Comparison of ENCODE assay signal across 1 cellular context in the genomic region with DNA sequence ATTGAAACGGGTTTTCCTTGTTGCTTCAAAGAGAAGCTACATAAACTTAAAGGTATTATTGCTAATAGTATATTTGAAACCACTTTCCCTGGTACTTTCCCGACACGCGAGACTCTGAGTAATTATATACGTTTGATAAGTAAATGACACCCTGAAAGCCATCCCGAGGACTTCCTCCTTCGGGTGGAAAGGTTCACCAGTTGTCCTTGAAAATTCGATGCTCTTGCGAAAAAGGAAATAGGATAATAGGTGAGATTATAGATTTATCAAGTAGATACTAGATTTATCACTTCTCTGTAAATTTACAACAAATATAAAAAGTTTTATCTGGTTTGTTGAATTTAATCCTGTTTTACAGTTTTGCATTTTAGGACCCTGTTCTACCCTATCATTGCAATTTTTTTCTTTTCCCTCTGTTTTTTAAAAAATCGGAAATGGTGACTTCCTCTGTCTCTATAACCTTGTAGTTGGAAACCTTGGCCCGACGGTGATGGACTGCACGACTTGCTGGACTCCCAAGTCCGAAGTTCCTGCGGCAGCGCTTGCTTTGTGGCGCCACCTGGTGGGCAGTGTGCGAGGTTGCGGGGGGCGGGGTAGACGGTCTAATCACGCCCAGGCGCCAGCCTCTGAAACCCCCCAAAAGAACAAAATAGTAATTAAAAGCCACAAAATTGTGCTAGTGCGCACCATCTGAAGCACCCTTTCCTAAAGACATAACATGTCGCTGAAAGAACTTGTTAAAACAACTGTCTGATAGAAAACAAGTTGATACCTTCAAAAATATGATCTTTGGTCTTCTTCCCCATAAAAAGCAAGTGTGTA.
TF ChIP-seq lines count a peak whose summit lies in the region.

No MANE protein-coding gene starts in this region.

TF ChIP-seq in GM12878, 131 proteins besides CTCF, POLR2A, EP300 and RAD21:
- peak; percentile 97 for TF ChIP-seq SMC3 (IDR thresholded peaks at IDR 0.05; ENCODE audit: borderline replicate concordance, low read length)
- TF ChIP-seq ZZZ3 (IDR thresholded peaks at IDR 0.05; ENCODE audit: control insufficient read depth, insufficient read length, low read depth): no peak
- TF ChIP-seq RUNX3 (IDR thresholded peaks at IDR 0.05; ENCODE audit: low read length): peak; percentile 15; the same call in 1 of the 2 replicates
- 0 out of 3 replicates have a peak, but pooled peaks have one; percentile 16 for TF ChIP-seq POU2F2 (IDR thresholded peaks at IDR 0.05; ENCODE audit: borderline replicate concordance, low read depth, low read length)
- TF ChIP-seq SRF (IDR thresholded peaks at IDR 0.05; ENCODE audit: low read depth in 2 of 2, low read length in 2 of 2): no peak
- TF ChIP-seq YY1 (IDR thresholded peaks at IDR 0.05; ENCODE audit: low read depth, low read length): peak; percentile 75
- peak; percentile 47; the same call in 1 of the 2 replicates for TF ChIP-seq SMARCA5 (IDR thresholded peaks at IDR 0.05)
- TF ChIP-seq EGR1 (IDR thresholded peaks at IDR 0.05; ENCODE audit: borderline replicate concordance in 1 of 2, low read depth in 2 of 2, low read length in 2 of 2): peak in 1 of 2 experiments; percentile 21; a peak in 1 of 3 replicates
- TF ChIP-seq, protein P1, sequence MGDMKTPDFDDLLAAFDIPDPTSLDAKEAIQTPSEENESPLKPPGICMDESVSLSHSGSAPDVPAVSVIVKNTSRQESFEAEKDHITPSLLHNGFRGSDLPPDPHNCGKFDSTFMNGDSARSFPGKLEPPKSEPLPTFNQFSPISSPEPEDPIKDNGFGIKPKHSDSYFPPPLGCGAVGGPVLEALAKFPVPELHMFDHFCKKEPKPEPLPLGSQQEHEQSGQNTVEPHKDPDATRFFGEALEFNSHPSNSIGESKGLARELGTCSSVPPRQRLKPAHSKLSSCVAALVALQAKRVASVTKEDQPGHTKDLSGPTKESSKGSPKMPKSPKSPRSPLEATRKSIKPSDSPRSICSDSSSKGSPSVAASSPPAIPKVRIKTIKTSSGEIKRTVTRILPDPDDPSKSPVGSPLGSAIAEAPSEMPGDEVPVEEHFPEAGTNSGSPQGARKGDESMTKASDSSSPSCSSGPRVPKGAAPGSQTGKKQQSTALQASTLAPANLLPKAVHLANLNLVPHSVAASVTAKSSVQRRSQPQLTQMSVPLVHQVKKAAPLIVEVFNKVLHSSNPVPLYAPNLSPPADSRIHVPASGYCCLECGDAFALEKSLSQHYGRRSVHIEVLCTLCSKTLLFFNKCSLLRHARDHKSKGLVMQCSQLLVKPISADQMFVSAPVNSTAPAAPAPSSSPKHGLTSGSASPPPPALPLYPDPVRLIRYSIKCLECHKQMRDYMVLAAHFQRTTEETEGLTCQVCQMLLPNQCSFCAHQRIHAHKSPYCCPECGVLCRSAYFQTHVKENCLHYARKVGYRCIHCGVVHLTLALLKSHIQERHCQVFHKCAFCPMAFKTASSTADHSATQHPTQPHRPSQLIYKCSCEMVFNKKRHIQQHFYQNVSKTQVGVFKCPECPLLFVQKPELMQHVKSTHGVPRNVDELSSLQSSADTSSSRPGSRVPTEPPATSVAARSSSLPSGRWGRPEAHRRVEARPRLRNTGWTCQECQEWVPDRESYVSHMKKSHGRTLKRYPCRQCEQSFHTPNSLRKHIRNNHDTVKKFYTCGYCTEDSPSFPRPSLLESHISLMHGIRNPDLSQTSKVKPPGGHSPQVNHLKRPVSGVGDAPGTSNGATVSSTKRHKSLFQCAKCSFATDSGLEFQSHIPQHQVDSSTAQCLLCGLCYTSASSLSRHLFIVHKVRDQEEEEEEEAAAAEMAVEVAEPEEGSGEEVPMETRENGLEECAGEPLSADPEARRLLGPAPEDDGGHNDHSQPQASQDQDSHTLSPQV (IDR thresholded peaks at IDR 0.05): 0 out of 2 replicates have a peak, but pooled peaks have one; percentile 23
- TF ChIP-seq IRF4 (IDR thresholded peaks at IDR 0.05; ENCODE audit: low read depth, low read length): 0 out of 2 replicates have a peak, but pooled peaks have one; percentile 17
